In the genomic region with DNA sequence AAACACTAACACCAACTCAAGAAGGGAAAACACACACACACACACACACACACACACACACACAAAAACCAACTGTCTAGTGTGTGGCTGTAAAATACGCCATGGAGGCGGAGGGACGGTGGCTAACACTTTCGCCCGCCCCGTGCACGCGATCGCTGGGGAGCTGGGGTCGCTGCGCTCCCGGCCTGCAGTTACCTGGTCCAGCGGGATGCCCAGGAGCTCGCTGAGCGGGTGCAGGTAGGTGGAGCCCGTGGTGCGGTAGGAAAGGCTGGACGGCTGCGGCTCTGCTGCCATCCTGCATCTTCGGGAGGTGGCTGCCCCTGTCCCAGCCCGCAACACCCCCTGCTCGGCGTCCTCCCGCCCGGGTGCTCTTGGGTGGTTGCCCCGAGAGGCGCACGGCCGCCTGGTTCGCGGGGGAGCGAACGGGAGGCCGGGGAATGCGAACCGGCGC, we compare ENCODE assay signal across 8 cellular contexts. TPM values are rescaled to one million over a fixed set of nuclear protein-coding genes. Genes with fewer than 3 reads are reported as not detected.
A peak's percentile ranks its signal among the peaks of the same experiment; 100 is the strongest.
DNase-seq lines count a peak whose midpoint lies in the region; ATAC-seq and TF ChIP-seq lines count a peak whose summit lies in the region.

No MANE protein-coding gene starts in this region.

- H3K36me3 ChIP-seq in Peyer's patch (no peaks in the 10 kb centered on the region), mesendoderm (ENCODE audit: control insufficient read depth, insufficient read depth, low read length) (no peaks in the 10 kb centered on the region), thyroid gland (no peaks in the 10 kb centered on the region)

- TF ChIP-seq CTCF in 22Rv1 (IDR thresholded peaks at IDR 0.05): no peak; the same call in 1 of the 2 replicates
- TF ChIP-seq CTCF in Peyer's patch (IDR thresholded peaks at IDR 0.05): no peak
- no peak for TF ChIP-seq CTCF in thyroid gland (IDR thresholded peaks at IDR 0.05)

- no peaks in the 10 kb centered on the region for H3K9me3 ChIP-seq in Peyer's patch
- H3K9me3 ChIP-seq in thyroid gland: no peaks in the 10 kb centered on the region

- peak overlapping the region; percentile 47 for H2BK5ac ChIP-seq in mesendoderm (ENCODE audit: low read length)

- no peak overlapping the region for H4K5ac ChIP-seq in mesendoderm (ENCODE audit: low read length)

- peaks cover 33% of the 10 kb centered on the region for H3K4me1 Mint-ChIP-seq in dendritic cell treated with granulocyte-macrophage colony-stimulating factor and Interleukin-4, amounts not matched to agents 40 ng/mL and 50 ng/mL, for 4 days (ENCODE audit: low read depth)

- ATAC-seq in GM18909 (IDR thresholded peaks at IDR 0.05; ENCODE audit: poor library complexity, unreplicated experiment) (peak; percentile 31), HG03135 (IDR thresholded peaks at IDR 0.05; ENCODE audit: unreplicated experiment) (peak; percentile 21)

- no peak overlapping the region for H2BK120ac ChIP-seq in mesendoderm (ENCODE audit: low read depth, low read length)

- H3K4me3 ChIP-seq in Peyer's patch (peak overlapping the region; percentile 56 to 92 (median 70)), mesendoderm (ENCODE audit: low read length) (peak overlapping the region; percentile 66), thyroid gland (replicated peaks in 1 of 3) (peak overlapping the region; percentile 62 to 77 (median 66))

- H3K27ac Mint-ChIP-seq in dendritic cell treated with granulocyte-macrophage colony-stimulating factor and Interleukin-4, amounts not matched to agents 40 ng/mL and 50 ng/mL, for 4 days: peak overlapping the region; percentile 97

- no peak overlapping the region for H3K4ac ChIP-seq in mesendoderm (ENCODE audit: low read depth, low read length)

- WGBS in mesendoderm (ENCODE audit: extremely low coverage, insufficient coverage, low lambda C conversion rate): no CpG with 5 or more reads among the region's 37 CpGs
- WGBS in thyroid gland, 2 donors: 0% methylated on average over 8 to 10 of the region's 37 CpGs

- peaks cover 2% of the 10 kb centered on the region for H3K79me2 ChIP-seq in mesendoderm (ENCODE audit: control insufficient read depth, insufficient read depth, low read length)

- peak overlapping the region; percentile 87 for H3K9ac ChIP-seq in mesendoderm (ENCODE audit: low read length)

- peak overlapping the region; percentile 11 for H3K18ac ChIP-seq in mesendoderm (ENCODE audit: low read length)

- no peak for TF ChIP-seq POLR2A in Peyer's patch (IDR thresholded peaks at IDR 0.05)
- TF ChIP-seq POLR2A in thyroid gland (IDR thresholded peaks at IDR 0.05): no peak

- H3K4me3 Mint-ChIP-seq in dendritic cell treated with granulocyte-macrophage colony-stimulating factor and Interleukin-4, amounts not matched to agents 40 ng/mL and 50 ng/mL, for 4 days: peak overlapping the region; percentile 81

- no peaks in the 10 kb centered on the region for H3K27me3 ChIP-seq in Peyer's patch
- H3K27me3 ChIP-seq in mesendoderm (ENCODE audit: insufficient read depth, low read length, poor library complexity): no peaks in the 10 kb centered on the region
- no peaks in the 10 kb centered on the region for H3K27me3 ChIP-seq in thyroid gland

- H3K27ac ChIP-seq in 22Rv1: peak overlapping the region; percentile 34
- peak overlapping the region; percentile 86 to 95 (median 90) for H3K27ac ChIP-seq in Peyer's patch
- H3K27ac ChIP-seq in mesendoderm (ENCODE audit: low read depth, low read length): peak overlapping the region; percentile 73
- peak overlapping the region; percentile 89 to 96 (median 89) for H3K27ac ChIP-seq in thyroid gland

- peak overlapping the region; percentile 92 for H3K23ac ChIP-seq in mesendoderm (ENCODE audit: low read length)

- intact Hi-C loops in dendritic cell treated with granulocyte-macrophage colony-stimulating factor and Interleukin-4, amounts not matched to agents 40 ng/mL and 50 ng/mL, for 4 days (cut with micrococcal nuclease): loop anchor here (2.0 to 10.0 kb wide), 5 partner anchors 43 to 323 kb away; a partner anchor contains a TSS
- intact Hi-C loops in thyroid gland (cut with DNase I): no loop called here

- no peak overlapping the region for H4K8ac ChIP-seq in mesendoderm (ENCODE audit: low read depth, low read length)

- no peaks in the 10 kb centered on the region for H3K9me3 Mint-ChIP-seq in dendritic cell treated with granulocyte-macrophage colony-stimulating factor and Interleukin-4, amounts not matched to agents 40 ng/mL and 50 ng/mL, for 4 days

- H3K4me1 ChIP-seq in Peyer's patch: peaks cover 0 to 37% (median 0%) of the 10 kb centered on the region in 4 donors
- H3K4me1 ChIP-seq in mesendoderm (ENCODE audit: control insufficient read depth, low read depth, low read length): peaks cover 3% of the 10 kb centered on the region
- H3K4me1 ChIP-seq in thyroid gland: peaks cover 5 to 35% of the 10 kb centered on the region in 2 donors

- no peaks in the 10 kb centered on the region for H3K27me3 Mint-ChIP-seq in dendritic cell treated with granulocyte-macrophage colony-stimulating factor and Interleukin-4, amounts not matched to agents 40 ng/mL and 50 ng/mL, for 4 days

- DNase-seq in Peyer's patch (peak in 1 of 3 donors; percentile 70), mesendoderm (peak; percentile 71), thyroid gland (peak in 1 of 2 donors; percentile 64), MV-4-11 (lab: John Stamatoyannopoulos, UW) (no peak)

- H2AK5ac ChIP-seq in mesendoderm (ENCODE audit: low read length): no peak overlapping the region

- H3K36me3 Mint-ChIP-seq in dendritic cell treated with granulocyte-macrophage colony-stimulating factor and Interleukin-4, amounts not matched to agents 40 ng/mL and 50 ng/mL, for 4 days (ENCODE audit: low read depth): peaks cover 9% of the 10 kb centered on the region

- H3K56ac ChIP-seq in mesendoderm (ENCODE audit: low read length): peak overlapping the region; percentile 94

- H3K4me2 ChIP-seq in mesendoderm (ENCODE audit: low read length): peak overlapping the region; percentile 74

- peaks cover 3% of the 10 kb centered on the region for H3K79me1 ChIP-seq in mesendoderm (ENCODE audit: low read length)

- no peak overlapping the region for H2BK15ac ChIP-seq in mesendoderm (replicated peaks; ENCODE audit: low read depth)

RNA-seq across cellular contexts. Expression of a gene that starts 0.3 kb away (rescaled TPM):
- total RNA-seq in Peyer's patch (10 to 100 TPM; 17.3 to 57.0 (median 45.2) TPM), thyroid gland (10 to 100 TPM in 3 of 4 donors, 1 to 10 TPM in 1; 9.6 to 24.3 (median 12.6) TPM)
- 6.0 TPM for polyA plus RNA-seq in mesendoderm (2013, experiment 1 of 2)
- 6.0 TPM for polyA plus RNA-seq in mesendoderm (2013, experiment 2 of 2)

Comparison
In these comparisons a context has a peak if more than half of its experiments do, and no peak if none do; other contexts are left out.
1. H3K27ac ChIP-seq: peak in every context shown above with its lines; median percentile 90 in Peyer's patch; 89 in thyroid gland; 73 in mesendoderm; 34 in 22Rv1.